1 cellular context compared by ENCODE assay signal in genomic region chr21:44671911-44672310, GRCh38.
TF ChIP-seq lines count a peak whose summit lies in the region.

No MANE protein-coding gene starts in this region.

TF ChIP-seq in HepG2, 621 proteins besides CTCF, POLR2A, EP300 and RAD21:
- TF ChIP-seq KDM3A (CRISPR knock-in tag; IDR thresholded peaks at IDR 0.05; ENCODE audit: low read depth): no peak
- TF ChIP-seq ZNF160 (CRISPR knock-in tag; IDR thresholded peaks at IDR 0.05): peak; percentile 79; the same call in 1 of the 2 replicates
TF ChIP-seq in HepG2: peak in this region for 1.
